ENCODE assay signal across 1 cellular context in genomic region chr19:39445258-39446071, GRCh38.
A peak's percentile ranks its signal among the peaks of the same experiment; 100 is the strongest.
TF ChIP-seq lines count a peak whose summit lies in the region.

Gene SUPT5H (plus strand): TSS chr19:39445582. CDS start chr19:39445891, 309 bp downstream.

TF ChIP-seq in HepG2, 621 proteins besides CTCF, POLR2A, EP300 and RAD21 (continued from another document and continues in another):
- TF ChIP-seq DMTF1 (CRISPR knock-in tag; IDR thresholded peaks at IDR 0.05), result no peak
- TF ChIP-seq ZNF724P (CRISPR knock-in tag; IDR thresholded peaks at IDR 0.05; ENCODE audit: borderline replicate concordance), result peak; percentile 43; the same call in 1 of the 2 replicates
- no peak for TF ChIP-seq PAWR (CRISPR knock-in tag; IDR thresholded peaks at IDR 0.05; ENCODE audit: borderline replicate concordance)
- peak; percentile 99 for TF ChIP-seq ARNT2 (CRISPR knock-in tag; IDR thresholded peaks at IDR 0.05; ENCODE audit: low read depth)
- TF ChIP-seq ZNF780A (CRISPR knock-in tag; IDR thresholded peaks at IDR 0.05), result no peak
- TF ChIP-seq ZNF746 (CRISPR knock-in tag; IDR thresholded peaks at IDR 0.05), result no peak; the same call in 1 of the 2 replicates
- TF ChIP-seq ZNF121 (CRISPR knock-in tag; IDR thresholded peaks at IDR 0.05), result no peak
- TF ChIP-seq CCDC6 (CRISPR knock-in tag; IDR thresholded peaks at IDR 0.05), result peak; percentile 75
- no peak for TF ChIP-seq ARHGAP35 (CRISPR knock-in tag; IDR thresholded peaks at IDR 0.05; ENCODE audit: borderline replicate concordance)
- TF ChIP-seq ARID2 (CRISPR knock-in tag; IDR thresholded peaks at IDR 0.05; ENCODE audit: borderline replicate concordance), result 0 out of 2 replicates have a peak, but pooled peaks have one; percentile 60
- peak; percentile 74 for TF ChIP-seq ZNF331 (CRISPR knock-in tag; IDR thresholded peaks at IDR 0.05)
- TF ChIP-seq ZNF75D (CRISPR knock-in tag; IDR thresholded peaks at IDR 0.05; ENCODE audit: borderline replicate concordance), result no peak
- no peak for TF ChIP-seq DBP (CRISPR knock-in tag; IDR thresholded peaks at IDR 0.05; ENCODE audit: not compliant biosample characterization)
- no peak for TF ChIP-seq STAT5B (CRISPR knock-in tag; IDR thresholded peaks at IDR 0.05)
- TF ChIP-seq ERF (CRISPR knock-in tag; IDR thresholded peaks at IDR 0.05), result peak; percentile 91
- no peak for TF ChIP-seq ZNF577 (CRISPR knock-in tag; IDR thresholded peaks at IDR 0.05; ENCODE audit: borderline replicate concordance, low read depth)
- 0 out of 2 replicates have a peak, but pooled peaks have one; percentile 36 for TF ChIP-seq ZBTB37 (CRISPR knock-in tag; IDR thresholded peaks at IDR 0.05)
- TF ChIP-seq SP4 (CRISPR knock-in tag; IDR thresholded peaks at IDR 0.05), result peak; percentile 74; the same call in 1 of the 2 replicates
- no peak for TF ChIP-seq ZNF572 (CRISPR knock-in tag; IDR thresholded peaks at IDR 0.05)
- TF ChIP-seq TBP (CRISPR knock-in tag; IDR thresholded peaks at IDR 0.05), result no peak
- no peak for TF ChIP-seq ZNF207 (IDR thresholded peaks at IDR 0.05; ENCODE audit: borderline replicate concordance)
- peak; percentile 42; the same call in 1 of the 2 replicates for TF ChIP-seq ZSCAN31 (CRISPR knock-in tag; IDR thresholded peaks at IDR 0.05; ENCODE audit: low read depth)
- no peak for TF ChIP-seq HHEX (CRISPR knock-in tag; IDR thresholded peaks at IDR 0.05)
- no peak for TF ChIP-seq ZNF83 (CRISPR knock-in tag; IDR thresholded peaks at IDR 0.05; ENCODE audit: borderline replicate concordance)
- peak; percentile 89 for TF ChIP-seq POGZ (CRISPR knock-in tag; IDR thresholded peaks at IDR 0.05)
- TF ChIP-seq ZNF275 (CRISPR knock-in tag; IDR thresholded peaks at IDR 0.05; ENCODE audit: borderline replicate concordance), result peak; percentile 69; the same call in 1 of the 2 replicates
- peak; percentile 93 for TF ChIP-seq ZNF619 (CRISPR knock-in tag; IDR thresholded peaks at IDR 0.05)
- no peak for TF ChIP-seq ZNF558 (CRISPR knock-in tag; IDR thresholded peaks at IDR 0.05; ENCODE audit: borderline replicate concordance)
- peak; percentile 78 for TF ChIP-seq MEIS1 (CRISPR knock-in tag; IDR thresholded peaks at IDR 0.05; ENCODE audit: borderline replicate concordance)
- TF ChIP-seq KLF16 (CRISPR knock-in tag; IDR thresholded peaks at IDR 0.05), result peak in 1 of 2 experiments; percentile 94; a peak in 2 of 4 replicates
- TF ChIP-seq ESRRA (CRISPR knock-in tag; IDR thresholded peaks at IDR 0.05; ENCODE audit: low read depth), result peak; percentile 48; the same call in 1 of the 2 replicates
- TF ChIP-seq NR2F6 (IDR thresholded peaks at IDR 0.05), result no peak
- peak; percentile 75 for TF ChIP-seq NR2F6 (CRISPR knock-in tag; IDR thresholded peaks at IDR 0.05)
- no peak for TF ChIP-seq MLLT10 (CRISPR knock-in tag; IDR thresholded peaks at IDR 0.05)
- no peak for TF ChIP-seq DPF2 (CRISPR knock-in tag; IDR thresholded peaks at IDR 0.05; ENCODE audit: borderline replicate concordance, low read depth)
- no peak for TF ChIP-seq FUBP1 (CRISPR knock-in tag; IDR thresholded peaks at IDR 0.05; ENCODE audit: borderline replicate concordance)
- TF ChIP-seq PBX3 (CRISPR knock-in tag; IDR thresholded peaks at IDR 0.05; ENCODE audit: borderline replicate concordance), result no peak
- no peak for TF ChIP-seq ZNF775 (CRISPR knock-in tag; IDR thresholded peaks at IDR 0.05; ENCODE audit: borderline replicate concordance)
- TF ChIP-seq SNAPC2 (CRISPR knock-in tag; IDR thresholded peaks at IDR 0.05), result no peak
- 0 out of 2 replicates have a peak, but pooled peaks have one; percentile 17 for TF ChIP-seq ZNF232 (CRISPR knock-in tag; IDR thresholded peaks at IDR 0.05; ENCODE audit: borderline replicate concordance)
- TF ChIP-seq GTF3A (CRISPR knock-in tag; conservative IDR thresholded peaks at IDR 0.05), result no peak
- no peak for TF ChIP-seq ZNF17 (CRISPR knock-in tag; IDR thresholded peaks at IDR 0.05)
- peak; percentile 32; the same call in 1 of the 2 replicates for TF ChIP-seq ZNF768 (CRISPR knock-in tag; IDR thresholded peaks at IDR 0.05)
- TF ChIP-seq ZNF567 (CRISPR knock-in tag; IDR thresholded peaks at IDR 0.05; ENCODE audit: borderline replicate concordance), result peak; percentile 69; the same call in 1 of the 2 replicates
- TF ChIP-seq KDM1A (CRISPR knock-in tag; IDR thresholded peaks at IDR 0.05), result no peak
- peak; percentile 64; the same call in 1 of the 2 replicates for TF ChIP-seq ZNF800 (CRISPR knock-in tag; IDR thresholded peaks at IDR 0.05)
- TF ChIP-seq ZNF12 (CRISPR knock-in tag; IDR thresholded peaks at IDR 0.05), result peak; percentile 56; the same call in 1 of the 2 replicates
- no peak for TF ChIP-seq NCOR1 (IDR thresholded peaks at IDR 0.05; ENCODE audit: borderline replicate concordance, low read length)
- TF ChIP-seq ZNF30 (CRISPR knock-in tag; IDR thresholded peaks at IDR 0.05), result 0 out of 2 replicates have a peak, but pooled peaks have one; percentile 53
- TF ChIP-seq TEF (CRISPR knock-in tag; IDR thresholded peaks at IDR 0.05), result no peak
- TF ChIP-seq FOSL1 (CRISPR knock-in tag; IDR thresholded peaks at IDR 0.05; ENCODE audit: borderline replicate concordance), result no peak
- no peak for TF ChIP-seq NR2F1 (CRISPR knock-in tag; IDR thresholded peaks at IDR 0.05)
- TF ChIP-seq ZBTB43 (CRISPR knock-in tag; conservative IDR thresholded peaks at IDR 0.05), result no peak; the same call in 1 of the 2 replicates
- TF ChIP-seq ZMYM4 (CRISPR knock-in tag; IDR thresholded peaks at IDR 0.05), result peak; percentile 89
- TF ChIP-seq ATF1 (CRISPR knock-in tag; IDR thresholded peaks at IDR 0.05), result peak; percentile 85
- no peak for TF ChIP-seq ZBTB20 (CRISPR knock-in tag; IDR thresholded peaks at IDR 0.05; ENCODE audit: borderline replicate concordance, low read depth)
- TF ChIP-seq ZNF503 (CRISPR knock-in tag; IDR thresholded peaks at IDR 0.05), result no peak; the same call in 1 of the 2 replicates
- TF ChIP-seq GPN1 (CRISPR knock-in tag; IDR thresholded peaks at IDR 0.05; ENCODE audit: borderline replicate concordance), result no peak
- no peak; the same call in 1 of the 2 replicates for TF ChIP-seq ZNF598 (CRISPR knock-in tag; IDR thresholded peaks at IDR 0.05; ENCODE audit: borderline replicate concordance)
